Comparison of ENCODE assay signal across 1 cellular context in the genomic region with DNA sequence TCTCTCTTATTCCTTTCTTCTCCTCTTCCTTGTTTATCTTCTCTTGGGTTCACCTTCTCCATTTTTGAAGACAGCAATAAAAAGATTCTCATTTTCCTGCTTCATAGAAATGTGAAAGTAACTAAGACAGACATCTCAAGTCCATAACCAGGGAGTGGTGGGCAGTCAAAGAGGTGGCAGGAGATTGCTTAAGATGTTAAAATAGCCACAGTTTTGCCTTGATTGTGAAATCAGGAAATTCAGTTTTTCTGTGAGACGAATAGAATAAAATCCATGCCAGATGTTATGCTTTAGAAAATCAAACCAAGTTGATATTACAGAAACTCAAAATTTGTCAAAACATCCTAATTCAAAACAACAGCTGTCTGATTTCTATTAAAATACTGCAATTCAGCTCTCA.
TF ChIP-seq lines count a peak whose summit lies in the region.

No MANE protein-coding gene starts in this region.

TF ChIP-seq in K562, 482 proteins besides CTCF, POLR2A, EP300 and RAD21:
- TF ChIP-seq DPF2 (IDR thresholded peaks at IDR 0.05) = no peak
- no peak for TF ChIP-seq ZNF175 (CRISPR knock-in tag; IDR thresholded peaks at IDR 0.05; ENCODE audit: low read depth)
- peak; percentile 65 for TF ChIP-seq CEBPB (tag; IDR thresholded peaks at IDR 0.05)
- no peak for TF ChIP-seq NR1H2 (CRISPR knock-in tag; IDR thresholded peaks at IDR 0.05)
- TF ChIP-seq CEBPG (CRISPR knock-in tag; IDR thresholded peaks at IDR 0.05) = no peak
- TF ChIP-seq CEBPG (tag; conservative IDR thresholded peaks at IDR 0.05 in 1 of 2, IDR thresholded peaks at IDR 0.05 in 1 of 2) = peak; percentile 11 to 62; a peak in 2 of 4 replicates
